In genomic region chr2:60556441-60556997, GRCh38 we compare ENCODE assay signal across 11 cellular contexts. TPM values are rescaled to one million over a fixed set of nuclear protein-coding genes. Genes with fewer than 3 reads are reported as not detected.
DNase-seq lines count a peak whose midpoint lies in the region; FAIRE-seq and TF ChIP-seq lines count a peak whose summit lies in the region.
"Had no signal": no experiment of that assay in that cellular context is flagged by ENCODE, and none has a peak within 500 bp of the region (broad histone marks: within the 10 kb centered on the region; RNA-seq: fewer than 3 reads in every experiment).

No MANE protein-coding gene starts in this region.

- H3K9ac ChIP-seq in smooth muscle cell (ENCODE audit: low read depth) = peak overlapping the region; percentile 4

- H3K27me3 Mint-ChIP-seq in T-helper 2 cell treated with Interferon-gamma antibody and Interleukin-4, amounts not matched to agents 5 μg/mL and 100 μg/mL, for 36 hours (ENCODE audit: low read depth) = peaks cover 76% of the 10 kb centered on the region

- no peak for TF ChIP-seq POLR2A in H54 (IDR thresholded peaks at IDR 0.05; ENCODE audit: low read depth, low read length)

- peak overlapping the region; percentile 5 for H3K4me3 ChIP-seq in fibroblast of pulmonary artery (replicated peaks; ENCODE audit: low read depth, low read length)
- H3K4me3 ChIP-seq in smooth muscle cell = peak overlapping the region; percentile 74

- FAIRE-seq in H54 (lab: Jason Lieb, UNC) = no peak
- FAIRE-seq: colon, HepG2 had no signal

- H3K4me2 ChIP-seq in smooth muscle cell = peak overlapping the region; percentile 97

- peaks cover 18% of the 10 kb centered on the region for H3K4me1 Mint-ChIP-seq in T-helper 2 cell treated with Interferon-gamma antibody and Interleukin-4, amounts not matched to agents 5 μg/mL and 100 μg/mL, for 36 hours (ENCODE audit: low read depth)

- peaks cover 15% of the 10 kb centered on the region for H3K79me2 ChIP-seq in smooth muscle cell (ENCODE audit: low read depth)

- no peaks in the 10 kb centered on the region for H3K36me3 Mint-ChIP-seq in T-helper 2 cell treated with Interferon-gamma antibody and Interleukin-4, amounts not matched to agents 5 μg/mL and 100 μg/mL, for 36 hours (ENCODE audit: low read depth)

- H2AFZ ChIP-seq in smooth muscle cell (ENCODE audit: low read depth) = peak overlapping the region; percentile 89

- H3K9me3 Mint-ChIP-seq in T-helper 2 cell treated with Interferon-gamma antibody and Interleukin-4, amounts not matched to agents 5 μg/mL and 100 μg/mL, for 36 hours = no peaks in the 10 kb centered on the region

- no peaks in the 10 kb centered on the region for H3K36me3 ChIP-seq in smooth muscle cell (ENCODE audit: low read depth)

- TF ChIP-seq CTCF in fibroblast of pulmonary artery (IDR thresholded peaks at IDR 0.05; ENCODE audit: low read length, missing control alignments) = no peak
- no peak for TF ChIP-seq CTCF in smooth muscle cell (IDR thresholded peaks at IDR 0.05; ENCODE audit: borderline replicate concordance, insufficient read depth, poor library complexity, severe bottlenecking)

- peaks cover 31% of the 10 kb centered on the region for H3K4me1 ChIP-seq in smooth muscle cell (ENCODE audit: low read depth)

- peaks cover 6% of the 10 kb centered on the region for H3F3A ChIP-seq in smooth muscle cell (ENCODE audit: low read depth)

- H3K27me3 ChIP-seq in smooth muscle cell (ENCODE audit: low read depth) = no peaks in the 10 kb centered on the region

- WGBS in smooth muscle cell (ENCODE audit: low lambda C conversion rate) = under 1% methylated on average over 15 of the region's 15 CpGs

- no peaks in the 10 kb centered on the region for H3K9me3 ChIP-seq in smooth muscle cell (replicated peaks; ENCODE audit: low read depth)

- H3K27ac Mint-ChIP-seq in T-helper 2 cell treated with Interferon-gamma antibody and Interleukin-4, amounts not matched to agents 5 μg/mL and 100 μg/mL, for 36 hours = no peak overlapping the region

- no peak overlapping the region for H3K4me3 Mint-ChIP-seq in T-helper 2 cell treated with Interferon-gamma antibody and Interleukin-4, amounts not matched to agents 5 μg/mL and 100 μg/mL, for 36 hours

- no peak overlapping the region for H3K27ac ChIP-seq in smooth muscle cell (ENCODE audit: low read depth)

- H4K20me1 ChIP-seq in smooth muscle cell (ENCODE audit: low read depth) = peaks cover 9% of the 10 kb centered on the region

- DNase-seq in NCI-H345 (lab: John Stamatoyannopoulos, UW) = peak; percentile 23
- no peak for DNase-seq in NCI-H345 treated with DMSO at 0.1 percent for 48 hours (lab: John Stamatoyannopoulos, UW; ENCODE audit: unreplicated experiment)
- DNase-seq in RPMI8226 = peak; percentile 29
- no peak for DNase-seq in fibroblast of pulmonary artery (ENCODE audit: low read depth)
- DNase-seq in smooth muscle cell (lab: John Stamatoyannopoulos, UW; ENCODE audit: unreplicated experiment) = no peak
- DNase-seq in NCI-H1930 (lab: John Stamatoyannopoulos, UW) = no peak
- no peak for DNase-seq in T-helper 2 cell treated with Interferon-gamma antibody and Interleukin-4, amounts not matched to agents 5 μg/mL and 100 μg/mL, for 36 hours (ENCODE audit: low spot score)
- no peak for DNase-seq in H54 (ENCODE audit: insufficient read length, low spot score)
- DNase-seq: nucleus accumbens had no signal

RNA-seq across cellular contexts. Expression of gene BCL11A, which starts 3.1 kb away (rescaled TPM):
- 5.2 and 15.8 TPM in 2 replicates for total RNA-seq in smooth muscle cell
- polyA plus RNA-seq in smooth muscle cell = 19.8 and 20.0 TPM in 2 replicates
- total RNA-seq: HepG2 had no signal
- polyA plus RNA-seq: HepG2 had no signal

Comparison
In these comparisons a context has a peak if more than half of its experiments do, and no peak if none do; other contexts are left out.
1. DNase-seq: peak in NCI-H345 (single experiment) and RPMI8226 (single experiment); none in NCI-H345 treated with DMSO at 0.1 percent for 48 hours (single experiment), fibroblast of pulmonary artery (single experiment), smooth muscle cell (single experiment), NCI-H1930 (0 of 2), T-helper 2 cell treated with Interferon-gamma antibody and Interleukin-4, amounts not matched to agents 5 μg/mL and 100 μg/mL, for 36 hours (single experiment) and H54 (single experiment).